In the genomic region with DNA sequence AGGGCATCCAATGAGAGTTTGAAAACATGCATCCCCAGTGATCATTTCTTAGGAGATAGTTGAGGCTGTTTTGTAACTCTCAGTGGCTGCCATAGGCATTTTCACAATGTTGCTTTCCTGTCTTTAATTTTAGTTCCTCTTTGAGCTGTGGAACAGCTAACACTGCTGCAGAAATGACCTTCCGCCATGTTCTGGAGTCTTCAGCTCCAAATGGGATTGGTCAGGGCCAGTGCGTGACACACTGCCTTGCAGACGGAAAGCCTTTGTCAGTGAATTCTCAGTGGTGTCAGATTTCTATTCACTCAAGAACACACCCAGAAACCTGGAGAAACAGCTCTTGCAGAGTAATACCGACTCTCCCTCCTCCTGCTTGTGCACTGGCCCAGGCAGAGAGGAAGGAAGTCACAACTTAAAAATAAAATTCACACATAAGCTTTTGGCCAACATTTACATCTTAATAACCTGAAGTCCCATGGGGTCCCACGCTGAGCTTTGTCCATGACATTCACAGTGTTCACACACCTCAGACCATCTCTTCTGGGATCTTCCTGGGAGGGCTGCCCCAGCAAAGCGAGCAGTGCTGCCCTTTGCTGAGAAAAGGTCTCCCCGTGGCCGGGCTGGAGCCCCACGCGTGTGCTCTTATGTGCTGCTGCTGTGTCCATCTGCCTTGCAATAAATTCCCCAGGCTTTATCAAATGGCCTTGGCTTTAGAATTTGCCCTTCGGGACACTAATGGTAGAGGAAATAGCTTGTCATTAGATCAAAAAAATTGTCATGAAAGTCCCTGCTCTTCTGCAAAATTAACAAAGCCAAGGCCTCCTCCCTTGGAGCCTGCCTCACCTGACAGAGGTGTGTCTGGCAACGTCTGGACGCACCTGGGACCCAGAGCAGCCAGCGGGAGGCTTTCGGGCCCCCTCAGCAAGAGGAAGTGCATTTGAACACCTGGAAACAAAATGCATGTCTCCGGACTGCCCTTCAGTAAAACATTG, we compare ENCODE assay signal across 1 cellular context.
A peak's percentile ranks its signal among the peaks of the same experiment; 100 is the strongest.
TF ChIP-seq lines count a peak whose summit lies in the region.

No MANE protein-coding gene starts in this region.

TF ChIP-seq in HepG2, 621 proteins besides CTCF, POLR2A, EP300 and RAD21 (continued from another document):
- TF ChIP-seq, protein P1, sequence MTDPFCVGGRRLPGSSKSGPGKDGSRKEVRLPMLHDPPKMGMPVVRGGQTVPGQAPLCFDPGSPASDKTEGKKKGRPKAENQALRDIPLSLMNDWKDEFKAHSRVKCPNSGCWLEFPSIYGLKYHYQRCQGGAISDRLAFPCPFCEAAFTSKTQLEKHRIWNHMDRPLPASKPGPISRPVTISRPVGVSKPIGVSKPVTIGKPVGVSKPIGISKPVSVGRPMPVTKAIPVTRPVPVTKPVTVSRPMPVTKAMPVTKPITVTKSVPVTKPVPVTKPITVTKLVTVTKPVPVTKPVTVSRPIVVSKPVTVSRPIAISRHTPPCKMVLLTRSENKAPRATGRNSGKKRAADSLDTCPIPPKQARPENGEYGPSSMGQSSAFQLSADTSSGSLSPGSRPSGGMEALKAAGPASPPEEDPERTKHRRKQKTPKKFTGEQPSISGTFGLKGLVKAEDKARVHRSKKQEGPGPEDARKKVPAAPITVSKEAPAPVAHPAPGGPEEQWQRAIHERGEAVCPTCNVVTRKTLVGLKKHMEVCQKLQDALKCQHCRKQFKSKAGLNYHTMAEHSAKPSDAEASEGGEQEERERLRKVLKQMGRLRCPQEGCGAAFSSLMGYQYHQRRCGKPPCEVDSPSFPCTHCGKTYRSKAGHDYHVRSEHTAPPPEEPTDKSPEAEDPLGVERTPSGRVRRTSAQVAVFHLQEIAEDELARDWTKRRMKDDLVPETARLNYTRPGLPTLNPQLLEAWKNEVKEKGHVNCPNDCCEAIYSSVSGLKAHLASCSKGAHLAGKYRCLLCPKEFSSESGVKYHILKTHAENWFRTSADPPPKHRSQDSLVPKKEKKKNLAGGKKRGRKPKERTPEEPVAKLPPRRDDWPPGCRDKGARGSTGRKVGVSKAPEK (CRISPR knock-in tag; IDR thresholded peaks at IDR 0.05; ENCODE audit: borderline replicate concordance) = no peak
- TF ChIP-seq IKZF4 (CRISPR knock-in tag; IDR thresholded peaks at IDR 0.05; ENCODE audit: borderline replicate concordance, low read depth, not compliant biosample characterization) = no peak
- TF ChIP-seq TOE1 (CRISPR knock-in tag; IDR thresholded peaks at IDR 0.05) = no peak
- TF ChIP-seq, protein P2, sequence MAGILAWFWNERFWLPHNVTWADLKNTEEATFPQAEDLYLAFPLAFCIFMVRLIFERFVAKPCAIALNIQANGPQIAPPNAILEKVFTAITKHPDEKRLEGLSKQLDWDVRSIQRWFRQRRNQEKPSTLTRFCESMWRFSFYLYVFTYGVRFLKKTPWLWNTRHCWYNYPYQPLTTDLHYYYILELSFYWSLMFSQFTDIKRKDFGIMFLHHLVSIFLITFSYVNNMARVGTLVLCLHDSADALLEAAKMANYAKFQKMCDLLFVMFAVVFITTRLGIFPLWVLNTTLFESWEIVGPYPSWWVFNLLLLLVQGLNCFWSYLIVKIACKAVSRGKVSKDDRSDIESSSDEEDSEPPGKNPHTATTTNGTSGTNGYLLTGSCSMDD (CRISPR knock-in tag; IDR thresholded peaks at IDR 0.05) = no peak
- 0 out of 2 replicates have a peak, but pooled peaks have one; percentile 14 for TF ChIP-seq NFIC (IDR thresholded peaks at IDR 0.05; ENCODE audit: low read length)
- TF ChIP-seq, protein P3, sequence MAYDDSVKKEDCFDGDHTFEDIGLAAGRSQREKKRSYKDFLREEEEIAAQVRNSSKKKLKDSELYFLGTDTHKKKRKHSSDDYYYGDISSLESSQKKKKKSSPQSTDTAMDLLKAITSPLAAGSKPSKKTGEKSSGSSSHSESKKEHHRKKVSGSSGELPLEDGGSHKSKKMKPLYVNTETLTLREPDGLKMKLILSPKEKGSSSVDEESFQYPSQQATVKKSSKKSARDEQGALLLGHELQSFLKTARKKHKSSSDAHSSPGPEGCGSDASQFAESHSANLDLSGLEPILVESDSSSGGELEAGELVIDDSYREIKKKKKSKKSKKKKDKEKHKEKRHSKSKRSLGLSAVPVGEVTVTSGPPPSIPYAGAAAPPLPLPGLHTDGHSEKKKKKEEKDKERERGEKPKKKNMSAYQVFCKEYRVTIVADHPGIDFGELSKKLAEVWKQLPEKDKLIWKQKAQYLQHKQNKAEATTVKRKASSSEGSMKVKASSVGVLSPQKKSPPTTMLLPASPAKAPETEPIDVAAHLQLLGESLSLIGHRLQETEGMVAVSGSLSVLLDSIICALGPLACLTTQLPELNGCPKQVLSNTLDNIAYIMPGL (CRISPR knock-in tag; IDR thresholded peaks at IDR 0.05; ENCODE audit: borderline replicate concordance in 1 of 2, low read depth in 1 of 2) = 0 out of 4 replicates have a peak, but pooled peaks of 1 of the 2 experiments have one; percentile 22
- no peak for TF ChIP-seq FOXC1 (CRISPR knock-in tag; IDR thresholded peaks at IDR 0.05; ENCODE audit: borderline replicate concordance)
- no peak for TF ChIP-seq ZNF629 (CRISPR knock-in tag; conservative IDR thresholded peaks at IDR 0.05)
- no peak for TF ChIP-seq RBFOX2 (IDR thresholded peaks at IDR 0.05; ENCODE audit: low read depth, low read length)
- no peak for TF ChIP-seq ARNTL (CRISPR knock-in tag; IDR thresholded peaks at IDR 0.05)
- no peak for TF ChIP-seq PRMT3 (CRISPR knock-in tag; IDR thresholded peaks at IDR 0.05; ENCODE audit: borderline replicate concordance, low read depth)
- TF ChIP-seq SRF (IDR thresholded peaks at IDR 0.05; ENCODE audit: low read depth, low read length) = no peak
- TF ChIP-seq ZNF616 (CRISPR knock-in tag; IDR thresholded peaks at IDR 0.05; ENCODE audit: low read depth) = no peak
- TF ChIP-seq ZNF720 (CRISPR knock-in tag; IDR thresholded peaks at IDR 0.05) = no peak
- no peak for TF ChIP-seq NFYB (CRISPR knock-in tag; IDR thresholded peaks at IDR 0.05)
- no peak; the same call in 1 of the 2 replicates for TF ChIP-seq KLF12 (CRISPR knock-in tag; IDR thresholded peaks at IDR 0.05; ENCODE audit: borderline replicate concordance)
- no peak for TF ChIP-seq KDM5B (CRISPR knock-in tag; IDR thresholded peaks at IDR 0.05; ENCODE audit: borderline replicate concordance)
- 0 out of 2 replicates have a peak, but pooled peaks have one; percentile 47 for TF ChIP-seq ZNF605 (CRISPR knock-in tag; IDR thresholded peaks at IDR 0.05)
- TF ChIP-seq BRD4 (CRISPR knock-in tag; IDR thresholded peaks at IDR 0.05) = no peak; the same call in 1 of the 2 replicates
- 0 out of 2 replicates have a peak, but pooled peaks have one; percentile 22 for TF ChIP-seq ZNF772 (CRISPR knock-in tag; IDR thresholded peaks at IDR 0.05)
- TF ChIP-seq FLYWCH1 (CRISPR knock-in tag; IDR thresholded peaks at IDR 0.05) = no peak
TF ChIP-seq in HepG2: peak in this region for 39.
